ENCODE assay signal across 11 cellular contexts in the genomic region with DNA sequence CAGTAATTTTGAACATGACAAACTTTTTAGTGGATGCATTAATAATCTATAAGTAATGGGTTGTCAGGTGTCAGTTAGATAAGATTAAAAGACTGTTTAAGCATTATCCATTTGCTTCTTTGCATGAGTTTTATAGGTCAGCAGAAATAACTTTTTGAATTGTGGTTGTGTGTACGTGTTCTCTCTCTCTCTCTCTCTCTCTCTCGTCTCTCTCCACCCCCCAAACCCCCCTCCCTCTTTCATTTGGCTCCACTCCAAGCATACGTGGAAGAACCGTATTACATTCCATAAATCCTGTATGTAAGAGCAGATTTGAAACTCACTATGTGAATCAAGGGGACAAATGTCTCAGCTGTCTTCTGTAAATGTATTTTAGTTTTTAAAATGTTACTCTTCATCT.
A peak's percentile ranks its signal among the peaks of the same experiment; 100 is the strongest.
DNase-seq lines count a peak whose midpoint lies in the region; ATAC-seq, FAIRE-seq and TF ChIP-seq lines count a peak whose summit lies in the region.
"Had no signal": no experiment of that assay in that cellular context is flagged by ENCODE, and none has a peak within 500 bp of the region (broad histone marks: within the 10 kb centered on the region; RNA-seq: fewer than 3 reads in every experiment).

No MANE protein-coding gene starts in this region.

- peak overlapping the region; percentile 49 for H3K4me3 Mint-ChIP-seq in chondrocyte (ENCODE audit: unreplicated experiment)
- H3K4me3 Mint-ChIP-seq in stimulated activated memory B cell treated with anti-CD40 and anti-IgM and Interleukin-4, amounts not matched to agents 10 μg/mL and 1 μg/mL and 100 μg/mL, for 72 hours = no peak overlapping the region
- H3K4me3 Mint-ChIP-seq: activated T-helper 17 cell treated with anti-CD3 and anti-CD28 coated beads, Interleukin-2, amount 50 U/mL, for 72 hours; H9 had no signal

- peaks cover 2% of the 10 kb centered on the region for H3K36me3 Mint-ChIP-seq in chondrocyte (ENCODE audit: low read depth)
- H3K36me3 Mint-ChIP-seq in stimulated activated memory B cell treated with anti-CD40 and anti-IgM and Interleukin-4, amounts not matched to agents 10 μg/mL and 1 μg/mL and 100 μg/mL, for 72 hours = no peaks in the 10 kb centered on the region

- no peak for TF ChIP-seq CTCF in chondrocyte (IDR thresholded peaks at IDR 0.05)

- H3K9me3 Mint-ChIP-seq in chondrocyte (ENCODE audit: low read depth) = no peaks in the 10 kb centered on the region
- H3K9me3 Mint-ChIP-seq in stimulated activated memory B cell treated with anti-CD40 and anti-IgM and Interleukin-4, amounts not matched to agents 10 μg/mL and 1 μg/mL and 100 μg/mL, for 72 hours = no peaks in the 10 kb centered on the region
- H3K9me3 Mint-ChIP-seq: activated T-helper 17 cell treated with anti-CD3 and anti-CD28 coated beads, Interleukin-2, amount 50 U/mL, for 72 hours; H9 had no signal

- H3K27ac ChIP-seq in layer of hippocampus (ENCODE audit: low read depth, low read length) (peak overlapping the region; percentile 58), temporal lobe (ENCODE audit: low read depth, low read length) (peak overlapping the region; percentile 74)

- DNase-seq in NCI-H524 (lab: John Stamatoyannopoulos, UW) = peak; percentile 8 to 34
- no peak for DNase-seq in NCI-H524 treated with DMSO at 0.1 percent for 48 hours (lab: John Stamatoyannopoulos, UW)
- DNase-seq in chondrocyte (ENCODE audit: low spot score) = no peak
- no peak for DNase-seq in HTR-8/SVneo (ENCODE audit: insufficient read length, low spot score)
- DNase-seq in AG08395 (ENCODE audit: low spot score) = no peak
- DNase-seq: H9 had no signal

- peak overlapping the region; percentile 86 for H3K27ac Mint-ChIP-seq in chondrocyte (ENCODE audit: unreplicated experiment)
- H3K27ac Mint-ChIP-seq in stimulated activated memory B cell treated with anti-CD40 and anti-IgM and Interleukin-4, amounts not matched to agents 10 μg/mL and 1 μg/mL and 100 μg/mL, for 72 hours = no peak overlapping the region
- H3K27ac Mint-ChIP-seq: activated T-helper 17 cell treated with anti-CD3 and anti-CD28 coated beads, Interleukin-2, amount 50 U/mL, for 72 hours; H9 had no signal

- no peaks in the 10 kb centered on the region for H3K27me3 ChIP-seq in layer of hippocampus (ENCODE audit: control insufficient read depth, insufficient read depth, low read length)

- ATAC-seq in stimulated activated memory B cell treated with anti-CD40 and anti-IgM and Interleukin-4, amounts not matched to agents 10 μg/mL and 1 μg/mL and 100 μg/mL, for 72 hours = no peak
- ATAC-seq: activated T-helper 17 cell treated with anti-CD3 and anti-CD28 coated beads, Interleukin-2, amount 50 U/mL, for 72 hours had no signal

- H3K27me3 Mint-ChIP-seq in chondrocyte (ENCODE audit: low read depth) = no peaks in the 10 kb centered on the region
- H3K27me3 Mint-ChIP-seq in stimulated activated memory B cell treated with anti-CD40 and anti-IgM and Interleukin-4, amounts not matched to agents 10 μg/mL and 1 μg/mL and 100 μg/mL, for 72 hours = peaks cover 34% of the 10 kb centered on the region

- FAIRE-seq in HTR-8/SVneo (lab: Jason Lieb, UNC) = no peak
- FAIRE-seq: G401.6 had no signal

- H3K4me1 Mint-ChIP-seq in chondrocyte (ENCODE audit: low read depth) = peaks cover 39% of the 10 kb centered on the region
- H3K4me1 Mint-ChIP-seq in stimulated activated memory B cell treated with anti-CD40 and anti-IgM and Interleukin-4, amounts not matched to agents 10 μg/mL and 1 μg/mL and 100 μg/mL, for 72 hours = peaks cover 10% of the 10 kb centered on the region
- H3K4me1 Mint-ChIP-seq: activated T-helper 17 cell treated with anti-CD3 and anti-CD28 coated beads, Interleukin-2, amount 50 U/mL, for 72 hours had no signal

Comparison
In these comparisons a context has a peak if more than half of its experiments do, and no peak if none do; other contexts are left out.
1. DNase-seq: peak in NCI-H524 (2 of 2); none in NCI-H524 treated with DMSO at 0.1 percent for 48 hours (single experiment), chondrocyte (single experiment), HTR-8/SVneo (single experiment) and AG08395 (single experiment).